9 cellular contexts compared by ENCODE assay signal in the genomic region with DNA sequence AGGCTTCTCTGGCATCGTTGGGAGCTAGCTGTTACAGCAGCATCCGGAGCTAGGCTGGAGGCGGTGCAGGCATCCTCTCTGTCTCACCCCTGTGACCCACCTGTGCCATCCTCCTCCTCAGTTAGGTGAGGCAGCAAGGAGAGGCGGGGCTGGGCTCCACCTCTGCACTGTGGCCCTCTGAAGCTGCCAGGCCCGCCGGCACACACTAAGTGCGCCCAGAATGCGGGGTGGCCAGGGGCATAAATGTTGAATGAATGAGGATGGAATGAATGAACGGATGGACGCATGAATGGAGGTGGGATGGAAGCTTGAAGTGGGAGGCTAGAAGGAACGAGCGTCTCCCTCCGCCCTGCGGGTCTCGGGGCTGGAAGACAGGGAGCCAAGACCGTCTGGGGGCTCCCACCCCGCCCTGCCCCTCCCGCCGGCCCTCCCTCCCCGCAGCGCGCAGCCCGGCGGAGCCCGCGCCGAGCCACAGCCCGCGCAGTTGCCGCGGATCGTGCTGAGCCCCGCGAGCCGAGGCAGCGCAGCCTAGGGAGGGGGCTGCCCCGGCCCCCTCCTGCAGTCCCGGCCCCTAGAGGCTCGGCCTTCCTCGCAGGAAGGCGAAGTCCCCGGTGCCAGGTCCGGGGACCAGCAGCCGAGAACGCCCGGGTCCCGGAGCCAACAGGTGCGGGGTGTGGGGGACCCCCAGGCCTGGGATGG. TPM values are rescaled to one million over a fixed set of nuclear protein-coding genes. Genes with fewer than 3 reads are reported as not detected.
A peak's percentile ranks its signal among the peaks of the same experiment; 100 is the strongest.
DNase-seq lines count a peak whose midpoint lies in the region; ATAC-seq, FAIRE-seq and TF ChIP-seq lines count a peak whose summit lies in the region.
"Had no signal": no experiment of that assay in that cellular context is flagged by ENCODE, and none has a peak within 500 bp of the region (broad histone marks: within the 10 kb centered on the region; RNA-seq: fewer than 3 reads in every experiment).

A gene (plus strand): TSS at position 472 of the 699 bp plus-strand sequence. CDS start 1,504 bp downstream, outside the sequence.

- H3K4me1 ChIP-seq in A549 (no peaks in the 10 kb centered on the region), Loucy (ENCODE audit: insufficient read depth, low read length, poor library complexity, severe bottlenecking) (no peaks in the 10 kb centered on the region)
- no peaks in the 10 kb centered on the region for H3K4me1 ChIP-seq in naive thymus-derived CD4-positive, alpha-beta T cell (ENCODE audit: control insufficient read depth in 2 of 2, insufficient read depth in 2 of 2, low read length in 2 of 2)

- H4K20me1 ChIP-seq in Loucy (ENCODE audit: insufficient read depth, low read length, poor library complexity, severe bottlenecking), result no peaks in the 10 kb centered on the region

- intact Hi-C loops in naive thymus-derived CD4-positive, alpha-beta T cell (cut with micrococcal nuclease), result no loop called here

- no peak for DNase-seq in A549 (ENCODE audit: low read depth in 1 of 2, low spot score in 1 of 2)
- no peak for DNase-seq in effector memory CD8-positive, alpha-beta T cell
- no peak for DNase-seq in naive thymus-derived CD4-positive, alpha-beta T cell
- DNase-seq in AG20443 (ENCODE audit: low spot score), result no peak
- no peak for DNase-seq in NCI-H187 treated with DMSO at 0.1 percent for 48 hours (lab: John Stamatoyannopoulos, UW)
- no peak for DNase-seq in NCI-H510A treated with DMSO at 0.1 percent for 48 hours (lab: John Stamatoyannopoulos, UW)
- DNase-seq in activated CD8-positive, alpha-beta memory T cell treated with anti-CD3 and anti-CD28 coated beads, Interleukin-2, amount 10 ng/mL, durations not matched to agents 7 days and 5 days, result no peak

- H3K79me2 ChIP-seq in Loucy (ENCODE audit: insufficient read depth, low read length), result no peaks in the 10 kb centered on the region

- H3K9ac ChIP-seq in Loucy (ENCODE audit: low read depth, low read length, poor library complexity, severe bottlenecking), result no peak within 1 kb of the TSS

- no peak for TF ChIP-seq EP300 in A549 (IDR thresholded peaks at IDR 0.05)

- H3K4me3 Mint-ChIP-seq in effector memory CD8-positive, alpha-beta T cell, result peak within 1 kb of the TSS; percentile 77 to 80
- H3K4me3 Mint-ChIP-seq in naive thymus-derived CD4-positive, alpha-beta T cell, result peak within 1 kb of the TSS; percentile 29 to 86 (median 74)
- no peak within 1 kb of the TSS for H3K4me3 Mint-ChIP-seq in activated CD8-positive, alpha-beta memory T cell treated with anti-CD3 and anti-CD28 coated beads, Interleukin-2, amount 10 ng/mL, durations not matched to agents 7 days and 5 days

- H3K4me2 ChIP-seq in A549 (peak within 1 kb of the TSS; percentile 100), Loucy (ENCODE audit: low read depth, low read length, poor library complexity, severe bottlenecking) (peak within 1 kb of the TSS; percentile 72)

- H3K36me3 ChIP-seq in Loucy (ENCODE audit: insufficient read depth, low read length), result no peaks in the 10 kb centered on the region
- H3K36me3 ChIP-seq in naive thymus-derived CD4-positive, alpha-beta T cell (ENCODE audit: control insufficient read depth in 2 of 3, insufficient read depth in 3 of 3, low read length in 3 of 3), result no peaks in the 10 kb centered on the region

- no peaks in the 10 kb centered on the region for H3K9me3 Mint-ChIP-seq in effector memory CD8-positive, alpha-beta T cell
- H3K9me3 Mint-ChIP-seq in naive thymus-derived CD4-positive, alpha-beta T cell, result no peaks in the 10 kb centered on the region
- no peaks in the 10 kb centered on the region for H3K9me3 Mint-ChIP-seq in activated CD8-positive, alpha-beta memory T cell treated with anti-CD3 and anti-CD28 coated beads, Interleukin-2, amount 10 ng/mL, durations not matched to agents 7 days and 5 days (ENCODE audit: low read depth)

- peak within 1 kb of the TSS; percentile 83 for H3K4me3 ChIP-seq in A549
- peak within 1 kb of the TSS; percentile 62 for H3K4me3 ChIP-seq in Loucy (ENCODE audit: low read length, poor library complexity, severe bottlenecking)
- H3K4me3 ChIP-seq in naive thymus-derived CD4-positive, alpha-beta T cell (ENCODE audit: low read length), result peak within 1 kb of the TSS; percentile 24

- peak in 1 of 2 experiments; percentile 52; a peak in 3 of 6 replicates for ATAC-seq in A549
- ATAC-seq in effector memory CD8-positive, alpha-beta T cell (replicated peaks), result peak; percentile 30
- peak; percentile 18 for ATAC-seq in naive thymus-derived CD4-positive, alpha-beta T cell
- no peak for ATAC-seq in activated CD8-positive, alpha-beta memory T cell treated with anti-CD3 and anti-CD28 coated beads, Interleukin-2, amount 10 ng/mL, durations not matched to agents 7 days and 5 days

- FAIRE-seq in A549 (lab: Jason Lieb, UNC), result no peak
- FAIRE-seq: G401.6 had no signal

- H3K27me3 ChIP-seq in Loucy (ENCODE audit: insufficient read depth, low read length, poor library complexity, severe bottlenecking), result no peaks in the 10 kb centered on the region
- H3K27me3 ChIP-seq in naive thymus-derived CD4-positive, alpha-beta T cell (ENCODE audit: control insufficient read depth in 2 of 2, insufficient read depth in 2 of 2, low read length in 2 of 2), result peaks cover 0 to 3% of the 10 kb centered on the region in 2 donors

- H3F3A ChIP-seq in Loucy (ENCODE audit: low read depth), result no peaks in the 10 kb centered on the region

- H3K9me2 ChIP-seq in Loucy (replicated peaks; ENCODE audit: low read depth, low read length), result no peaks in the 10 kb centered on the region

- POLR2A ChIA-PET in A549 (lab: Yijun Ruan, JAX), result interaction anchor here (1.6 kb wide), 1 partner anchor 68 kb away, joined by 4 read pairs; no protein-coding TSS in a partner anchor
- POLR2A ChIA-PET in naive thymus-derived CD4-positive, alpha-beta T cell (lab: Charles Lee), result no interaction called here

- peaks cover 7% of the 10 kb centered on the region for H3K36me3 Mint-ChIP-seq in effector memory CD8-positive, alpha-beta T cell (ENCODE audit: insufficient read depth)
- no peaks in the 10 kb centered on the region for H3K36me3 Mint-ChIP-seq in naive thymus-derived CD4-positive, alpha-beta T cell
- no peaks in the 10 kb centered on the region for H3K36me3 Mint-ChIP-seq in activated CD8-positive, alpha-beta memory T cell treated with anti-CD3 and anti-CD28 coated beads, Interleukin-2, amount 10 ng/mL, durations not matched to agents 7 days and 5 days

- H3K4me1 Mint-ChIP-seq in effector memory CD8-positive, alpha-beta T cell (ENCODE audit: low read depth in 2 of 2), result peaks cover 6 to 8% of the 10 kb centered on the region in 2 donors
- H3K4me1 Mint-ChIP-seq in naive thymus-derived CD4-positive, alpha-beta T cell, result peaks cover 0 to 10% (median 5%) of the 10 kb centered on the region in 7 donors
- H3K4me1 Mint-ChIP-seq in activated CD8-positive, alpha-beta memory T cell treated with anti-CD3 and anti-CD28 coated beads, Interleukin-2, amount 10 ng/mL, durations not matched to agents 7 days and 5 days, result peaks cover 7% of the 10 kb centered on the region

- WGBS in A549 (ENCODE audit: missing lambda C conversion rate), result 70% methylated on average over 15 of the region's 48 CpGs

- no peak for TF ChIP-seq CTCF in A549 (IDR thresholded peaks at IDR 0.05)
- no peak for TF ChIP-seq CTCF in Loucy (conservative IDR thresholded peaks at IDR 0.05; ENCODE audit: low read length)

- CTCF ChIA-PET in A549 (lab: Yijun Ruan, JAX), result interaction anchor here (0.5 to 3.5 kb wide), 25 partner anchors 7 to 382 kb away, joined by 3 to 29 read pairs (median 6); a partner anchor contains a TSS
- CTCF ChIA-PET in naive thymus-derived CD4-positive, alpha-beta T cell (lab: Charles Lee), result interaction anchor here (1.4 kb wide), 1 partner anchor 8 kb away, joined by 3 read pairs; no protein-coding TSS in a partner anchor
- CTCF ChIA-PET in activated CD8-positive, alpha-beta memory T cell treated with anti-CD3 and anti-CD28 coated beads, Interleukin-2, amount 10 ng/mL, durations not matched to agents 7 days and 5 days (lab: Charles Lee), result interaction anchor here (0.6 to 2.6 kb wide), 25 partner anchors 9 to 172 kb away, joined by 3 to 19 read pairs (median 4); a partner anchor contains a TSS

- peak within 1 kb of the TSS in 1 of 2 donors; percentile 51 for H3K27ac Mint-ChIP-seq in effector memory CD8-positive, alpha-beta T cell
- peak within 1 kb of the TSS in 1 of 9 donors; percentile 59 for H3K27ac Mint-ChIP-seq in naive thymus-derived CD4-positive, alpha-beta T cell
- no peak within 1 kb of the TSS for H3K27ac Mint-ChIP-seq in activated CD8-positive, alpha-beta memory T cell treated with anti-CD3 and anti-CD28 coated beads, Interleukin-2, amount 10 ng/mL, durations not matched to agents 7 days and 5 days

- no peaks in the 10 kb centered on the region for H3K9me3 ChIP-seq in A549
- H3K9me3 ChIP-seq in Loucy (ENCODE audit: insufficient read depth, low read depth, low read length), result no peaks in the 10 kb centered on the region
- no peaks in the 10 kb centered on the region for H3K9me3 ChIP-seq in naive thymus-derived CD4-positive, alpha-beta T cell (ENCODE audit: control insufficient read depth in 2 of 3, low read length in 3 of 3)

- no peak for TF ChIP-seq POLR2A in A549 (IDR thresholded peaks at IDR 0.05; ENCODE audit: low read length)

- peaks cover 39 to 45% of the 10 kb centered on the region in 2 donors for H3K27me3 Mint-ChIP-seq in effector memory CD8-positive, alpha-beta T cell
- peaks cover 29 to 37% (median 33%) of the 10 kb centered on the region in 5 donors for H3K27me3 Mint-ChIP-seq in naive thymus-derived CD4-positive, alpha-beta T cell
- peaks cover 27% of the 10 kb centered on the region for H3K27me3 Mint-ChIP-seq in activated CD8-positive, alpha-beta memory T cell treated with anti-CD3 and anti-CD28 coated beads, Interleukin-2, amount 10 ng/mL, durations not matched to agents 7 days and 5 days

- H3K27ac ChIP-seq in A549, result peak within 1 kb of the TSS; percentile 68 to 91; a peak in 5 of 6 replicates
- no peak within 1 kb of the TSS for H3K27ac ChIP-seq in naive thymus-derived CD4-positive, alpha-beta T cell (ENCODE audit: low read depth, low read length)

- H2AFZ ChIP-seq in Loucy (ENCODE audit: low read length), result 0 out of 2 replicates have a peak within 1 kb of the TSS, but pooled peaks have one; percentile 12

- no peak for TF ChIP-seq RAD21 in A549 (conservative IDR thresholded peaks at IDR 0.05 in 1 of 2, IDR thresholded peaks at IDR 0.05 in 1 of 2)

TF ChIP-seq in A549, 52 proteins besides CTCF, POLR2A, EP300 and RAD21 (continues in another document):
- TF ChIP-seq HDAC2 (IDR thresholded peaks at IDR 0.05) (no peak), RFX5 (IDR thresholded peaks at IDR 0.05) (no peak), ZFP36 (IDR thresholded peaks at IDR 0.05; ENCODE audit: borderline replicate concordance, partially characterized antibody) (no peak), HOXB13 (CRISPR knock-in tag; IDR thresholded peaks at IDR 0.05; ENCODE audit: low read depth) (no peak)

RNA-seq across cellular contexts. Expression of the gene that starts here (rescaled TPM):
- polyA plus RNA-seq in A549 (2011; rRNA removed) (not detected in 2 replicates), A549 (2017; fragmentation: RNase III; extraction: RNeasy Plus Mini Kit Qiagen cat#74134 plus additional on column Dnase treatment) (not detected in 3 replicates)
- not detected in 2 replicates for polyA plus RNA-seq in A549 (2012; cell fraction: cytosol; rRNA removed)
- polyA plus RNA-seq in A549 (2012; cell fraction: nucleus; rRNA removed), result 0.04 and 0.07 TPM in 2 replicates
- polyA minus RNA-seq in A549 (2011; rRNA and poly(A)+ RNA removed), result not detected in 2 replicates
- not detected for total RNA-seq in naive thymus-derived CD4-positive, alpha-beta T cell
- polyA plus RNA-seq in naive thymus-derived CD4-positive, alpha-beta T cell, result not detected
- total RNA-seq in activated CD8-positive, alpha-beta memory T cell treated with anti-CD3 and anti-CD28 coated beads, Interleukin-2, amount 10 ng/mL, durations not matched to agents 7 days and 5 days, result not detected

Comparison
In these comparisons a context has a peak if more than half of its experiments do, and no peak if none do; other contexts are left out.
1. Peak in ATAC-seq and H3K4me3 ChIP-seq in naive thymus-derived CD4-positive, alpha-beta T cell; RNA of the gene not detected or under 1 TPM.
2. H3K4me3 ChIP-seq: peak in every context shown above with its lines; median percentile 83 in A549; 62 in Loucy; 24 in naive thymus-derived CD4-positive, alpha-beta T cell.